ENCODE assay signal across 19 cellular contexts in the genomic region with DNA sequence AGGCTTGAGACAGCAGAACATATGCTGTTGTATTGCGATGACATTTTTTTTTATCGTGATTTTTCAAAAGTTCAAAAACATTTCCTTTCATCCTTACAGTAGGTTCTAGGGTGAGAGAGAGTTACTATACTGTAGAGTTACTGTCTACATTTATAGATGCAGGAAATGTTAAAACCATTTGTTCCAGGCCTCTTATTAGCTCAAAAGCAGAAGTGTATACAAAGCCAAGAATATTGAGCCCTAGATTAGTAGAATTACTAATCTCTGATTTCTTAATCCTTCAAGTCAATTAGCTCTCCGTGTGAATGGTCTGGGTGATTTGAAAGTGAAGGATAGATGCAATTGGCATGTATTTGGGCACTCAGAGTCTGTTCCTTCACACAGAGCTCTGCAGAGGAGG.
"Had no signal": no experiment of that assay in that cellular context is flagged by ENCODE, and none has a peak within 500 bp of the region (broad histone marks: within the 10 kb centered on the region; RNA-seq: fewer than 3 reads in every experiment).

No MANE protein-coding gene starts in this region.

- H3K27ac ChIP-seq: esophagus muscularis mucosa, tibial artery, VCaP had no signal

- DNase-seq: activated CD4-positive, alpha-beta T cell treated with anti-CD3 and anti-CD28 coated beads, Interleukin-2, amount 50 U/mL, for 1 hour; activated CD4-positive, CD25-positive, alpha-beta regulatory T cell treated with anti-CD3 and anti-CD28 coated beads, Interleukin-2, amount 50 U/mL, for 72 hours; activated CD8-positive, alpha-beta memory T cell treated with anti-CD3 and anti-CD28 coated beads, Interleukin-2, amount 50 U/mL, for 4 hours; activated effector memory CD4-positive, alpha-beta T cell treated with Interleukin-2 at 50 U/mL for 16 hours; activated naive CD4-positive, alpha-beta T cell treated with anti-CD3 and anti-CD28 coated beads, Interleukin-2, amount 50 U/mL, for 16 hours; activated T-cell treated with anti-CD3 and anti-CD28 coated beads, Interleukin-2, amount 50 U/mL, for 4 hours; effector CD8-positive, alpha-beta T cell; left ventricle myocardium superior; occipital lobe; posterior cingulate gyrus; retina; stimulated activated naive CD4-positive, alpha-beta T cell; substantia nigra; T1000; tibial artery had no signal

- H3K27me3 ChIP-seq: esophagus muscularis mucosa, tibial artery had no signal

- H3K27ac Mint-ChIP-seq: dendritic cell treated with granulocyte-macrophage colony-stimulating factor and Interleukin-4, amounts not matched to agents 40 ng/mL and 50 ng/mL, for 4 days; nephron had no signal

- H3K9me3 ChIP-seq: tibial artery had no signal

- H3K4me3 Mint-ChIP-seq: activated T-cell treated with anti-CD3 and anti-CD28 coated beads, Interleukin-2, amount 50 U/mL, for 4 hours; dendritic cell treated with granulocyte-macrophage colony-stimulating factor and Interleukin-4, amounts not matched to agents 40 ng/mL and 50 ng/mL, for 4 days; nephron had no signal

- H3K4me3 ChIP-seq: esophagus muscularis mucosa, tibial artery had no signal

- H3K36me3 ChIP-seq: esophagus muscularis mucosa, tibial artery had no signal

- ATAC-seq: activated T-cell treated with anti-CD3 and anti-CD28 coated beads, Interleukin-2, amount 50 U/mL, for 4 hours; left ventricle myocardium superior had no signal

- H3K27me3 Mint-ChIP-seq: dendritic cell treated with granulocyte-macrophage colony-stimulating factor and Interleukin-4, amounts not matched to agents 40 ng/mL and 50 ng/mL, for 4 days had no signal

- H3K9me3 Mint-ChIP-seq: activated T-cell treated with anti-CD3 and anti-CD28 coated beads, Interleukin-2, amount 50 U/mL, for 4 hours; dendritic cell treated with granulocyte-macrophage colony-stimulating factor and Interleukin-4, amounts not matched to agents 40 ng/mL and 50 ng/mL, for 4 days had no signal
